In the genomic region with DNA sequence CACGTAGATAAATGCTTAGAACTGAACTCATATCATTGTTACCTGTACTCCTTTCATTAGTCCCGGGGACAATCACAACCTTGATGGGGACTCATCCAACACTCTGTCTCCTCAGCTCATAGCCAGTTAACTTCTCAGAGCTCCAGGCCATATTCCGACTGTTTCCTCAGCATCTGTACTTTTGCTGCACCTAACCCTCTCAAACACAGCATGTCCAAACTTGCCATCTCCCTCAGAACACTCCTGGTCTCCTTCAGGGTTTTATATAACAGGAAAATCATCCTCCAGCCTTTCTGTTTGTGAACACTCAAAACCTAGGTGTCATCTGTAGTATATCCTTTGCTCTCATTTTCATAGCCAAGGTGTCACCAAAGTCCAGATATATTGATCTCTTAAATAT, we compare ENCODE assay signal across 17 cellular contexts.
DNase-seq lines count a peak whose midpoint lies in the region; ATAC-seq, FAIRE-seq and TF ChIP-seq lines count a peak whose summit lies in the region.
"Had no signal": no experiment of that assay in that cellular context is flagged by ENCODE, and none has a peak within 500 bp of the region (broad histone marks: within the 10 kb centered on the region; RNA-seq: fewer than 3 reads in every experiment).

No MANE protein-coding gene starts in this region.

- TF ChIP-seq CTCF in MCF 10A (IDR thresholded peaks at IDR 0.05; ENCODE audit: unreplicated experiment) (no peak), breast epithelium (IDR thresholded peaks at IDR 0.05) (no peak), bronchial epithelial cell (IDR thresholded peaks at IDR 0.05; ENCODE audit: insufficient read depth, low read length, severe bottlenecking) (no peak), keratinocyte (optimal IDR thresholded peaks at IDR 0.05 in 1 of 3, IDR thresholded peaks at IDR 0.05 in 1 of 3, conservative IDR thresholded peaks at IDR 0.05 in 1 of 3; ENCODE audit: extremely low read depth in 1 of 3, insufficient read depth in 2 of 3, low read length in 3 of 3) (no peak)

- H3K27ac ChIP-seq in breast epithelium: no peak overlapping the region
- H3K27ac ChIP-seq in keratinocyte (ENCODE audit: control insufficient read depth, insufficient read depth, low read length): no peak overlapping the region
- H3K27ac ChIP-seq: 22Rv1 had no signal

- intact Hi-C loops in MCF 10A (cut with micrococcal nuclease): no loop called here
- intact Hi-C loops in breast epithelium (cut with DNase I; ENCODE audit: low total_unique reads): no loop called here

- H3K9me3 Mint-ChIP-seq in MCF 10A (ENCODE audit: unreplicated experiment): no peaks in the 10 kb centered on the region
- H3K9me3 Mint-ChIP-seq: CD8-positive, alpha-beta T cell had no signal

- no peaks in the 10 kb centered on the region for H3K79me2 ChIP-seq in keratinocyte (ENCODE audit: control insufficient read depth, insufficient read depth, low read length)

- H3K9ac ChIP-seq in keratinocyte (ENCODE audit: control insufficient read depth, extremely low read depth, insufficient read depth, low read length): no peak overlapping the region

- CTCF ChIA-PET in MCF 10A (lab: Yijun Ruan, JAX): interaction anchor here (0.6 to 0.7 kb wide), 2 partner anchors 14 to 604 kb away, joined by 3 read pairs; no protein-coding TSS in a partner anchor

- no peak overlapping the region for H3K27ac Mint-ChIP-seq in MCF 10A (ENCODE audit: low read depth, unreplicated experiment)
- H3K27ac Mint-ChIP-seq: CD14-positive monocyte; CD8-positive, alpha-beta T cell had no signal

- H3K27me3 Mint-ChIP-seq in MCF 10A (ENCODE audit: insufficient read depth, unreplicated experiment): no peaks in the 10 kb centered on the region

- dilution Hi-C loops in keratinocyte (cut with MboI; ENCODE audit: extremely low pct_ligation_motif_present, low sequenced_read_pairs): no loop called here

- DNase-seq in MCF 10A (ENCODE audit: unreplicated experiment) (peak; percentile 15), breast epithelium (ENCODE audit: low spot score in 2 of 2) (no peak), bronchial epithelial cell (ENCODE audit: low read depth) (peak; percentile 63), keratinocyte (ENCODE audit: low read depth, low spot score) (no peak), NCI-H2107 (lab: John Stamatoyannopoulos, UW) (no peak), NCI-H2196 (lab: John Stamatoyannopoulos, UW; ENCODE audit: unreplicated experiment) (no peak)
- DNase-seq: Caco-2; CD8-positive, alpha-beta T cell; DND-41; GDM1 had no signal

- no peaks in the 10 kb centered on the region for H4K20me1 ChIP-seq in keratinocyte (ENCODE audit: control insufficient read depth, extremely low read depth, insufficient read depth, low read length)

- no TSS peak for BruUV-seq in MCF 10A (replicated peaks; lab: Mats Ljungman, UMichigan)

- H3K4me1 ChIP-seq in breast epithelium (no peaks in the 10 kb centered on the region), keratinocyte (ENCODE audit: control insufficient read depth, extremely low read depth, insufficient read depth, low read length) (no peaks in the 10 kb centered on the region)
- H3K4me1 ChIP-seq: Caco-2 had no signal

- no peak overlapping the region for H3K4me2 ChIP-seq in keratinocyte (ENCODE audit: control insufficient read depth, extremely low read depth, insufficient read depth, low read depth, low read length)

- H3K27me3 ChIP-seq in breast epithelium: no peaks in the 10 kb centered on the region
- peaks cover 3% of the 10 kb centered on the region for H3K27me3 ChIP-seq in bronchial epithelial cell (ENCODE audit: control insufficient read depth, insufficient read depth, low read length)
- H3K27me3 ChIP-seq in keratinocyte (ENCODE audit: control insufficient read depth, extremely low read depth, insufficient read depth, low read length): no peaks in the 10 kb centered on the region

- TF ChIP-seq POLR2A in breast epithelium (IDR thresholded peaks at IDR 0.05): no peak

- ATAC-seq in HG03571 (IDR thresholded peaks at IDR 0.05; ENCODE audit: unreplicated experiment): no peak
- ATAC-seq: CD8-positive, alpha-beta T cell had no signal

- no peak overlapping the region for H3K4me3 Mint-ChIP-seq in MCF 10A (ENCODE audit: unreplicated experiment)
- H3K4me3 Mint-ChIP-seq: CD14-positive monocyte; CD8-positive, alpha-beta T cell had no signal

- POLR2A ChIA-PET in MCF 10A (lab: Yijun Ruan, JAX): interaction anchor here (0.7 kb wide), 1 partner anchor 66 kb away, joined by 3 read pairs; no protein-coding TSS in a partner anchor

- no peak overlapping the region for H3K4me3 ChIP-seq in breast epithelium
- H3K4me3 ChIP-seq in bronchial epithelial cell (ENCODE audit: low read depth, low read length): no peak overlapping the region
- no peak overlapping the region for H3K4me3 ChIP-seq in keratinocyte (ENCODE audit: control insufficient read depth in 2 of 3, extremely low read depth in 1 of 3, insufficient read depth in 2 of 3, low read depth in 1 of 3, low read length in 3 of 3)
- H3K4me3 ChIP-seq: HAP-1 had no signal

- H3K4me1 Mint-ChIP-seq in MCF 10A (ENCODE audit: insufficient read depth, unreplicated experiment): no peaks in the 10 kb centered on the region
- H3K4me1 Mint-ChIP-seq: CD14-positive monocyte had no signal

- no peaks in the 10 kb centered on the region for H3K36me3 ChIP-seq in breast epithelium
- no peaks in the 10 kb centered on the region for H3K36me3 ChIP-seq in bronchial epithelial cell (ENCODE audit: control insufficient read depth, insufficient read depth, low read length)
- H3K36me3 ChIP-seq in keratinocyte (ENCODE audit: control insufficient read depth in 2 of 2, extremely low read depth in 1 of 2, insufficient read depth in 2 of 2, low read length in 2 of 2): no peaks in the 10 kb centered on the region
- H3K36me3 ChIP-seq: HAP-1 had no signal

- no peaks in the 10 kb centered on the region for H3K36me3 Mint-ChIP-seq in MCF 10A (ENCODE audit: insufficient read depth, unreplicated experiment)
- H3K36me3 Mint-ChIP-seq: CD14-positive monocyte; CD8-positive, alpha-beta T cell had no signal

- no peaks in the 10 kb centered on the region for H3K9me1 ChIP-seq in keratinocyte (ENCODE audit: control insufficient read depth, extremely low read depth, insufficient read depth, low read length)

- H3K9me3 ChIP-seq in breast epithelium: no peaks in the 10 kb centered on the region
- no peaks in the 10 kb centered on the region for H3K9me3 ChIP-seq in keratinocyte (ENCODE audit: control insufficient read depth, low read depth, low read length)
- H3K9me3 ChIP-seq: Caco-2, HAP-1 had no signal

- FAIRE-seq in bronchial epithelial cell (lab: Jason Lieb, UNC) (no peak), keratinocyte (lab: Jason Lieb, UNC) (peak; percentile 71)
- FAIRE-seq: GM12892, GM19239, H1 had no signal

- peak overlapping the region; percentile 10 for H2AFZ ChIP-seq in keratinocyte (ENCODE audit: control insufficient read depth, low read length)

Comparison
In these comparisons a context has a peak if more than half of its experiments do, and no peak if none do; other contexts are left out.
1. DNase-seq: peak in MCF 10A (single experiment) and bronchial epithelial cell (single experiment); none in breast epithelium (0 of 2), keratinocyte (single experiment), NCI-H2107 (single experiment) and NCI-H2196 (single experiment).